Comparison of ENCODE assay signal across 10 cellular contexts in genomic region chr5:157548513-157549282, GRCh38. TPM values are rescaled to one million over a fixed set of nuclear protein-coding genes. Genes with fewer than 3 reads are reported as not detected.
A peak's percentile ranks its signal among the peaks of the same experiment; 100 is the strongest.
DNase-seq lines count a peak whose midpoint lies in the region; ATAC-seq and TF ChIP-seq lines count a peak whose summit lies in the region.
"Had no signal": no experiment of that assay in that cellular context is flagged by ENCODE, and none has a peak within 500 bp of the region (broad histone marks: within the 10 kb centered on the region; RNA-seq: fewer than 3 reads in every experiment).

No MANE protein-coding gene starts in this region.

- peaks cover 88% of the 10 kb centered on the region for H3K4me1 Mint-ChIP-seq in stimulated activated effector memory CD8-positive, alpha-beta T cell treated with anti-CD3 and anti-CD28 coated beads, Interleukin-12 subunit alpha, Interleukin-12 subunit beta, amount 100 ng/mL, for 72 hours

- DNase-seq in NCI-H2107 treated with DMSO at 0.1 percent for 48 hours (lab: John Stamatoyannopoulos, UW; ENCODE audit: unreplicated experiment), result peak; percentile 17
- DNase-seq in NCI-H2107 (lab: John Stamatoyannopoulos, UW), result no peak
- DNase-seq in RWPE1 (ENCODE audit: low spot score), result peak; percentile 57
- DNase-seq in fibroblast of lung (ENCODE audit: low read depth in 2 of 2), result peak; percentile 93 to 94
- no peak for DNase-seq in stimulated activated effector memory CD8-positive, alpha-beta T cell treated with anti-CD3 and anti-CD28 coated beads, Interleukin-12 subunit alpha, Interleukin-12 subunit beta, amount 100 ng/mL, for 72 hours (ENCODE audit: low spot score in 2 of 2)
- no peak for DNase-seq in SW 1271 (lab: John Stamatoyannopoulos, UW)
- no peak for DNase-seq in mesenteric fat pad (ENCODE audit: low spot score)
- DNase-seq: stimulated activated CD4-positive, alpha-beta T cell treated with anti-CD3 and anti-CD28 coated beads, Interleukin-1b, Interleukin-23, amount 100 ng/mL, for 48 hours had no signal

- no peaks in the 10 kb centered on the region for H3K9me3 ChIP-seq in fibroblast of lung (ENCODE audit: control insufficient read depth, insufficient read depth, low read depth, low read length)

- peaks cover 49% of the 10 kb centered on the region for H3K4me1 ChIP-seq in fibroblast of lung (ENCODE audit: control insufficient read depth, extremely low read depth, insufficient read depth, low read length)

- CTCF ChIA-PET in RWPE1 (lab: Yijun Ruan, JAX), result interaction anchor here (0.6 kb wide), 1 partner anchor 41 kb away, joined by 3 read pairs; no protein-coding TSS in a partner anchor

- no peak for ATAC-seq in stimulated activated effector memory CD8-positive, alpha-beta T cell treated with anti-CD3 and anti-CD28 coated beads, Interleukin-12 subunit alpha, Interleukin-12 subunit beta, amount 100 ng/mL, for 72 hours
- no peak for ATAC-seq in GM18870 (IDR thresholded peaks at IDR 0.05; ENCODE audit: unreplicated experiment)

- peak overlapping the region; percentile 49 for H3K4me3 Mint-ChIP-seq in stimulated activated effector memory CD8-positive, alpha-beta T cell treated with anti-CD3 and anti-CD28 coated beads, Interleukin-12 subunit alpha, Interleukin-12 subunit beta, amount 100 ng/mL, for 72 hours

- no peaks in the 10 kb centered on the region for H3K27me3 ChIP-seq in fibroblast of lung (ENCODE audit: control insufficient read depth, insufficient read depth, low read length)
- H3K27me3 ChIP-seq: hepatocyte had no signal

- H3K27ac ChIP-seq in RWPE1 (no peak overlapping the region), fibroblast of lung (ENCODE audit: insufficient read depth, low read length) (peak overlapping the region; percentile 84)
- H3K27ac ChIP-seq: hepatocyte had no signal

- H3K79me2 ChIP-seq in fibroblast of lung (ENCODE audit: control insufficient read depth, insufficient read depth, low read length), result peaks cover 31% of the 10 kb centered on the region

- peaks cover 72% of the 10 kb centered on the region for H3K36me3 Mint-ChIP-seq in stimulated activated effector memory CD8-positive, alpha-beta T cell treated with anti-CD3 and anti-CD28 coated beads, Interleukin-12 subunit alpha, Interleukin-12 subunit beta, amount 100 ng/mL, for 72 hours

- POLR2A ChIA-PET in RWPE1 (lab: Yijun Ruan, JAX; ENCODE audit: low non-redundant PET), result no interaction called here

- no peaks in the 10 kb centered on the region for H3K36me3 ChIP-seq in fibroblast of lung (ENCODE audit: control insufficient read depth, insufficient read depth, low read length)

- no peaks in the 10 kb centered on the region for H3K9me3 Mint-ChIP-seq in stimulated activated effector memory CD8-positive, alpha-beta T cell treated with anti-CD3 and anti-CD28 coated beads, Interleukin-12 subunit alpha, Interleukin-12 subunit beta, amount 100 ng/mL, for 72 hours

- H4K20me1 ChIP-seq in fibroblast of lung (ENCODE audit: control insufficient read depth, extremely low read depth, insufficient read depth, low read length), result no peaks in the 10 kb centered on the region

- TF ChIP-seq CTCF in RWPE1 (conservative IDR thresholded peaks at IDR 0.05; ENCODE audit: low read depth) (no peak), fibroblast of lung (conservative IDR thresholded peaks at IDR 0.05 in 1 of 2, IDR thresholded peaks at IDR 0.05 in 1 of 2; ENCODE audit: low read depth in 1 of 2, low read length in 2 of 2) (no peak)

- no peak overlapping the region for H3K9ac ChIP-seq in fibroblast of lung (ENCODE audit: insufficient read depth, low read length)

- H3K27ac Mint-ChIP-seq in stimulated activated effector memory CD8-positive, alpha-beta T cell treated with anti-CD3 and anti-CD28 coated beads, Interleukin-12 subunit alpha, Interleukin-12 subunit beta, amount 100 ng/mL, for 72 hours, result peak overlapping the region; percentile 39

- H3K4me2 ChIP-seq in fibroblast of lung (ENCODE audit: extremely low read depth, insufficient read depth, low read length), result peak overlapping the region; percentile 78
- H3K4me2 ChIP-seq: hepatocyte had no signal

- no peak overlapping the region for H2AFZ ChIP-seq in fibroblast of lung (ENCODE audit: low read length)
- H2AFZ ChIP-seq: hepatocyte had no signal

- peak overlapping the region in 1 of 4 experiments; percentile 27 for H3K4me3 ChIP-seq in fibroblast of lung (replicated peaks in 1 of 4; ENCODE audit: control extremely low read depth in 1 of 4, insufficient read depth in 1 of 4, low read depth in 3 of 4, low read length in 4 of 4)
- H3K4me3 ChIP-seq: hepatocyte had no signal

RNA-seq across cellular contexts. Expression of gene ADAM19, which starts 26.9 kb away (rescaled TPM):
- 13.0 and 17.7 TPM in 2 replicates for total RNA-seq in fibroblast of lung
- 19.3 and 65.2 TPM in 2 replicates for polyA plus RNA-seq in fibroblast of lung
- polyA plus RNA-seq in fibroblast of lung (2012), result 18.6 and 77.1 TPM in 2 replicates
- polyA minus RNA-seq in fibroblast of lung (ENCODE audit: low replicate concordance), result 41.0 and 120 TPM in 2 replicates
- total RNA-seq in mesenteric fat pad, result 9.4 TPM

Comparison
In these comparisons a context has a peak if more than half of its experiments do, and no peak if none do; other contexts are left out.
1. DNase-seq: peak in NCI-H2107 treated with DMSO at 0.1 percent for 48 hours (single experiment), RWPE1 (single experiment) and fibroblast of lung (2 of 2); none in NCI-H2107 (single experiment), stimulated activated effector memory CD8-positive, alpha-beta T cell treated with anti-CD3 and anti-CD28 coated beads, Interleukin-12 subunit alpha, Interleukin-12 subunit beta, amount 100 ng/mL, for 72 hours (0 of 2), SW 1271 (0 of 2) and mesenteric fat pad (single experiment).